Comparison of ENCODE assay signal across 17 cellular contexts in the genomic region with DNA sequence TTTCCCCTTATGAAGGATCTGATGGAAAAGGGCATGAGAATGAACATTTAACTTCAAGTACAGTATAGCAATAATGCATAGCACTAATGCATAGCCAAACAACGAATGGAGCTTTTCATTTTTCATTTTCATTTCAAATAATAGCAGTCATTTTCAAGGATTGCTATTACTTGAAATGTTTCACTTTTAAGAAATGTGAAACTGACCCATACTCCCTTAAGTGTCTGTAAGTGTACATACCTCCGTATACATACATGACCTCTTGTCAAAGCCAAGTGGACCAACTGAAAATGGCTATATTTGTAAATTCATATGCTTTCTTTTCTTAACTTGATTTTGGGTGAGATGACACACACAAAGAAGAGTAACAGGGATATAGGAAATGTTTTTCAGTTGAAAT. TPM values are rescaled to one million over a fixed set of nuclear protein-coding genes. Genes with fewer than 3 reads are reported as not detected.
DNase-seq lines count a peak whose midpoint lies in the region; ATAC-seq, FAIRE-seq and TF ChIP-seq lines count a peak whose summit lies in the region.
"Had no signal": no experiment of that assay in that cellular context is flagged by ENCODE, and none has a peak within 500 bp of the region (broad histone marks: within the 10 kb centered on the region; RNA-seq: fewer than 3 reads in every experiment).

No MANE protein-coding gene starts in this region.

- no peak for TF ChIP-seq RAD21 in GM12878 (IDR thresholded peaks at IDR 0.05; ENCODE audit: insufficient read depth, low read depth, low read length)
- TF ChIP-seq RAD21 in neural cell (conservative IDR thresholded peaks at IDR 0.05) = no peak

- SMC1A ChIA-PET in GM12878 (lab: Charles Lee; ENCODE audit: uncharacterized antibody, unreplicated experiment) = interaction anchor here (0.6 to 12.0 kb wide), 8 partner anchors 8 to 328 kb away, joined by 3 to 165 read pairs (median 4); no protein-coding TSS in a partner anchor

- BruUV-seq in GM12878 (replicated peaks; lab: Mats Ljungman, UMichigan) = no TSS peak

- peaks cover 0 to 1% (median 0%) of the 10 kb centered on the region in 11 experiments; a peak in 1 of 22 replicates for H3K9me3 ChIP-seq in BLaER1 treated with 17β-estradiol and CSF1 and Interleukin-3, amounts not matched to agents 10 nM and 100 nM (replicated peaks in 1 of 11)
- H3K9me3 ChIP-seq in GM12878 (replicated peaks; ENCODE audit: control insufficient read depth, insufficient read depth, low read length) = no peaks in the 10 kb centered on the region
- H3K9me3 ChIP-seq in neural cell (ENCODE audit: low read length) = no peaks in the 10 kb centered on the region

- H3K36me3 ChIP-seq in BLaER1 treated with 17β-estradiol and CSF1 and Interleukin-3, amounts not matched to agents 10 nM and 100 nM = peaks cover 6 to 52% (median 29%) of the 10 kb centered on the region in 11 experiments; a peak in 18 of 22 replicates
- H3K36me3 ChIP-seq in GM12878 (ENCODE audit: control insufficient read depth in 2 of 2, insufficient read depth in 2 of 2, low read length in 1 of 2) (0 out of 4 replicates have a peak, but pooled peaks cover 0 to 4% of the 10 kb centered on the region in 2 experiments), neural cell (ENCODE audit: insufficient read depth, low read length) (no peaks in the 10 kb centered on the region)

- peak overlapping the region in 6 of 11 experiments; percentile 3 to 98 (median 86); a peak in 9 of 22 replicates for H3K4me2 ChIP-seq in BLaER1 treated with 17β-estradiol and CSF1 and Interleukin-3, amounts not matched to agents 10 nM and 100 nM
- H3K4me2 ChIP-seq in GM12878 (ENCODE audit: control insufficient read depth, insufficient read depth) (peak overlapping the region; percentile 77), neural cell (ENCODE audit: low read length) (peak overlapping the region; percentile 64)

- no peak overlapping the region for H3K27ac ChIP-seq in BLaER1 treated with 17β-estradiol and CSF1 and Interleukin-3, amounts not matched to agents 10 nM and 100 nM
- peak overlapping the region; percentile 42; the same call in 1 of the 2 replicates for H3K27ac ChIP-seq in GM12878 (ENCODE audit: control insufficient read depth, insufficient read depth)
- no peak overlapping the region for H3K27ac ChIP-seq in neural cell (ENCODE audit: low read length)

- POLR2A ChIA-PET in GM12878 (lab: Charles Lee) = interaction anchor here (1.3 to 9.1 kb wide), 4 partner anchors 12 to 212 kb away, joined by 4 to 108 read pairs (median 42); no protein-coding TSS in a partner anchor

- peak; percentile 92 for FAIRE-seq in GM19239 (lab: Jason Lieb, UNC)
- no peak for FAIRE-seq in GM12878 (lab: Jason Lieb, UNC)

- H3K9me2 ChIP-seq in neural cell (ENCODE audit: insufficient read depth, low read length) = no peaks in the 10 kb centered on the region

- H3K27me3 ChIP-seq in BLaER1 treated with 17β-estradiol and CSF1 and Interleukin-3, amounts not matched to agents 10 nM and 100 nM = no peaks in the 10 kb centered on the region
- H3K27me3 ChIP-seq in GM12878 (replicated peaks in 1 of 2; ENCODE audit: control insufficient read depth in 2 of 2, insufficient read depth in 2 of 2, low read length in 1 of 2) (no peaks in the 10 kb centered on the region), neural cell (ENCODE audit: insufficient read depth, low read depth, low read length) (no peaks in the 10 kb centered on the region)

- RAD21 ChIA-PET in GM12878 (lab: Charles Lee; ENCODE audit: unreplicated experiment) = interaction anchor here (1.8 to 10.4 kb wide), 3 partner anchors 11 to 22 kb away, joined by 7 to 179 read pairs (median 9); no protein-coding TSS in a partner anchor

- TF ChIP-seq POLR2A in GM12878 (IDR thresholded peaks at IDR 0.05; ENCODE audit: low read depth, low read length) = no peak

- peaks cover 0 to 73% (median 26%) of the 10 kb centered on the region in 11 experiments; a peak in 15 of 22 replicates for H4K20me1 ChIP-seq in BLaER1 treated with 17β-estradiol and CSF1 and Interleukin-3, amounts not matched to agents 10 nM and 100 nM
- no peaks in the 10 kb centered on the region for H4K20me1 ChIP-seq in GM12878 (ENCODE audit: control insufficient read depth, insufficient read depth)
- no peaks in the 10 kb centered on the region for H4K20me1 ChIP-seq in neural cell (ENCODE audit: insufficient read depth)

- peak overlapping the region in 1 of 10 experiments; percentile 82; a peak in 1 of 20 replicates for H3K4me3 ChIP-seq in BLaER1 treated with 17β-estradiol and CSF1 and Interleukin-3, amounts not matched to agents 10 nM and 100 nM
- peak overlapping the region; percentile 43 for H3K4me3 ChIP-seq in GM12878
- H3K4me3 ChIP-seq in neural cell (ENCODE audit: low read length) = peak overlapping the region; percentile 81

- DNase-seq in GM19239 (ENCODE audit: insufficient read length, low spot score) = no peak
- DNase-seq in GM12878 (ENCODE audit: low read depth, low spot score) = no peak
- DNase-seq in C1 segment of cervical spinal cord (lab: John Stamatoyannopoulos, UW) = no peak
- no peak for DNase-seq in GDM1 (lab: John Stamatoyannopoulos, UW)
- DNase-seq in NCI-H187 treated with DMSO at 0.1 percent for 48 hours (lab: John Stamatoyannopoulos, UW) = no peak
- no peak for DNase-seq in T-helper 9 cell
- DNase-seq: 8988T, COR-L47, DMS79, NCI-H1105 treated with DMSO at 0.1 percent for 48 hours, NCI-H2081, NCI-H2171, NCI-H345, NCI-H526, Right ventricle myocardium superior had no signal

- 0% methylated on average over 2 of the region's 2 CpGs for WGBS in GM12878 (ENCODE audit: insufficient coverage, insufficient replicate concordance, low lambda C conversion rate, missing lambda C conversion rate)

- H2AFZ ChIP-seq in GM12878 (ENCODE audit: control insufficient read depth, low read depth, low read length) (no peak overlapping the region), neural cell (ENCODE audit: low read depth, low read length) (no peak overlapping the region)

- ATAC-seq in GM12878 = no peak

- no peaks in the 10 kb centered on the region for H3F3A ChIP-seq in neural cell (ENCODE audit: insufficient read depth, low read length, poor library complexity, severe bottlenecking)

- no peak for TF ChIP-seq EP300 in GM12878 (IDR thresholded peaks at IDR 0.05; ENCODE audit: borderline replicate concordance in 1 of 2, control insufficient read depth in 1 of 2, low read depth in 2 of 2, low read length in 2 of 2)
- no peak for TF ChIP-seq EP300 in neural cell (conservative IDR thresholded peaks at IDR 0.05; ENCODE audit: poor library complexity, severe bottlenecking)

- in situ Hi-C loops in GM12878 (cut with MboI) = loop anchor here (25.0 kb wide), 2 partner anchors 1125 to 1750 kb away; partner anchors contain the start of gene DNAJC3

- intact Hi-C loops in GM12878 (cut with micrococcal nuclease; ENCODE audit: unreplicated experiment) = loop anchor here (5.0 to 10.0 kb wide), 2 partner anchors 130 to 537 kb away; no protein-coding TSS in a partner anchor

- H3K9ac ChIP-seq in BLaER1 treated with 17β-estradiol and CSF1 and Interleukin-3, amounts not matched to agents 10 nM and 100 nM = no peak overlapping the region
- H3K9ac ChIP-seq in GM12878 (ENCODE audit: control insufficient read depth, insufficient read depth, low read length) = no peak overlapping the region
- no peak overlapping the region for H3K9ac ChIP-seq in neural cell (ENCODE audit: low read length)

- CTCF ChIA-PET in GM12878 (lab: Yijun Ruan, JAX) = interaction anchor here (0.9 to 3.9 kb wide), 4 partner anchors 11 to 136 kb away, joined by 3 to 25 read pairs (median 5); no protein-coding TSS in a partner anchor

- TF ChIP-seq CTCF in GM12878 (IDR thresholded peaks at IDR 0.05 in 2 of 3, conservative IDR thresholded peaks at IDR 0.05 in 1 of 3; ENCODE audit: control insufficient read depth in 2 of 3, extremely low read depth in 1 of 3, insufficient read depth in 1 of 3, low read depth in 3 of 3, low read length in 3 of 3) (no peak), neural cell (IDR thresholded peaks at IDR 0.05; ENCODE audit: poor library complexity, severe bottlenecking) (no peak)

- peaks cover 13 to 63% (median 27%) of the 10 kb centered on the region in 10 experiments for H3K4me1 ChIP-seq in BLaER1 treated with 17β-estradiol and CSF1 and Interleukin-3, amounts not matched to agents 10 nM and 100 nM
- peaks cover 6% of the 10 kb centered on the region for H3K4me1 ChIP-seq in GM12878 (ENCODE audit: control insufficient read depth, insufficient read depth, low read length)

- H3K79me2 ChIP-seq in GM12878 (ENCODE audit: control insufficient read depth, insufficient read depth, low read length) = peaks cover 64% of the 10 kb centered on the region
- peaks cover 58% of the 10 kb centered on the region for H3K79me2 ChIP-seq in neural cell (replicated peaks; ENCODE audit: insufficient read depth, low read length)

TF ChIP-seq in GM12878, 131 proteins besides CTCF, POLR2A, EP300 and RAD21:
- TF ChIP-seq ZNF24 (IDR thresholded peaks at IDR 0.05) (peak; percentile 80; the same call in 1 of the 2 replicates), TAF1 (IDR thresholded peaks at IDR 0.05; ENCODE audit: borderline replicate concordance, low read depth, low read length) (no peak), JUNB (IDR thresholded peaks at IDR 0.05) (peak; percentile 41; the same call in 1 of the 2 replicates)

TF ChIP-seq in neural cell, 6 proteins besides CTCF, POLR2A, EP300 and RAD21 (continues in another document):
- TF ChIP-seq MXI1 (conservative IDR thresholded peaks at IDR 0.05; ENCODE audit: poor library complexity, severe bottlenecking) = no peak

RNA-seq across cellular contexts. Expression of gene RAP2A, which starts 3.8 kb away (rescaled TPM):
- 19.9 and 20.3 TPM in 2 replicates for total RNA-seq in GM12878 (2013; cell fraction: nucleolus; rRNA removed)
- 18.8 and 22.5 TPM in 2 replicates for total RNA-seq in GM12878 (2014; rRNA removed)
- total RNA-seq in GM12878 (2014; rRNA removed; fragmentation: Illumina TruSeq; extraction: Trizol) = 25.5 and 26.3 TPM in 2 replicates
- 35.1 and 38.5 TPM in 2 replicates for total RNA-seq in GM12878 (2021)
- polyA plus RNA-seq in GM12878 (2011; ENCODE audit: low read depth) = 4.9 TPM
- polyA plus RNA-seq in GM12878 (2011; rRNA removed) = 32.6 and 43.0 TPM in 2 replicates
- polyA plus RNA-seq in GM12878 (2011; cell fraction: cytosol; rRNA removed) = 11.9 and 13.7 TPM in 2 replicates
- polyA plus RNA-seq in GM12878 (2011; cell fraction: nucleus; rRNA removed) = 9.6 and 23.0 TPM in 2 replicates
- 10.9 and 12.4 TPM in 2 replicates for polyA plus RNA-seq in GM12878 (2012)
- 18.9 and 24.0 TPM in 2 replicates for polyA plus RNA-seq in GM12878 (2014; fragmentation: Illumina TruSeq; extraction: Trizol)
- polyA plus RNA-seq in GM12878 (2014; fragmentation: Nextera tagmentation; extraction: Ambion mirVana) = 1 to 10 TPM; 5.8 to 6.0 TPM
- 9.1 and 11.0 TPM in 2 replicates for polyA plus RNA-seq in GM12878 (2014; rRNA removed)
- polyA plus RNA-seq in GM12878 (2016; fragmentation: Nextera tagmentation; extraction: Ambion mirVana) = 1 to 10 TPM; 3.5 to 4.2 TPM
- 44.0 and 49.4 TPM in 2 replicates for polyA minus RNA-seq in GM12878 (2011; rRNA and poly(A)+ RNA removed)
- polyA minus RNA-seq in GM12878 (2011; cell fraction: cytosol; rRNA and poly(A)+ RNA removed) = 21.9 and 25.7 TPM in 2 replicates
- polyA minus RNA-seq in GM12878 (2011; cell fraction: nucleus; rRNA and poly(A)+ RNA removed) = 27.8 and 40.3 TPM in 2 replicates
- 54.8 and 55.3 TPM in 2 replicates for polyA plus RNA-seq in neural cell
- polyA minus RNA-seq in neural cell = 95.4 and 105 TPM in 2 replicates
